ENCODE assay signal across 30 cellular contexts in genomic region chr4:88719381-88719780, GRCh38.
"Had no signal": no experiment of that assay in that cellular context is flagged by ENCODE, and none has a peak within 500 bp of the region (broad histone marks: within the 10 kb centered on the region; RNA-seq: fewer than 3 reads in every experiment).

No MANE protein-coding gene starts in this region.

- ATAC-seq: esophagus mucosa; heart left ventricle; naive thymus-derived CD8-positive, alpha-beta T cell; psoas muscle; stimulated activated naive B cell treated with anti-CD40 and anti-IgM and Interleukin-4, amounts not matched to agents 10 μg/mL and 1 μg/mL and 100 μg/mL, for 72 hours had no signal

- H3K27me3 Mint-ChIP-seq: activated CD4-positive, alpha-beta memory T cell treated with anti-CD3 and anti-CD28 coated beads for 36 hours; activated CD4-positive, alpha-beta T cell treated with anti-CD3 and anti-CD28 coated beads, Interleukin-2, amount 10 ng/mL, durations not matched to agents 24 days and 14 days; activated T-cell treated with anti-CD3 and anti-CD28 coated beads, Interleukin-2, amount 50 U/mL, for 24 hours; naive thymus-derived CD8-positive, alpha-beta T cell; stimulated activated naive B cell treated with anti-CD40 and anti-IgM and Interleukin-4, amounts not matched to agents 10 μg/mL and 1 μg/mL and 100 μg/mL, for 72 hours had no signal

- DNase-seq: activated CD4-positive, alpha-beta memory T cell treated with anti-CD3 and anti-CD28 coated beads for 36 hours; activated CD4-positive, CD25-positive, alpha-beta regulatory T cell treated with anti-CD3 and anti-CD28 coated beads, Interleukin-2, amount 50 U/mL, for 72 hours; activated CD8-positive, alpha-beta memory T cell treated with anti-CD3 and anti-CD28 coated beads, Interleukin-2, amount 50 U/mL, for 48 hours; activated naive CD4-positive, alpha-beta T cell; activated T-cell treated with anti-CD3 and anti-CD28 coated beads, Interleukin-2, amount 50 U/mL, for 24 hours; amniotic stem cell; brain microvascular endothelial cell; cortex of kidney; endodermal cell; heart left ventricle; hypothalamus; immature natural killer cell; kidney; left colon; mammary epithelial cell; naive thymus-derived CD8-positive, alpha-beta T cell; occipital lobe; psoas muscle; stimulated activated CD4-positive, alpha-beta T cell treated with anti-CD3 and anti-CD28 coated beads, Interleukin-15, amount 100 ng/mL, for 24 hours; stimulated activated CD4-positive, alpha-beta T cell treated with anti-CD3 and anti-CD28 coated beads, Interleukin-2, amount 100 ng/mL, for 24 hours; stimulated activated naive B cell treated with anti-CD40 and anti-IgM and Interleukin-4, amounts not matched to agents 10 μg/mL and 1 μg/mL and 100 μg/mL, for 72 hours; stomach; T-helper 1 cell; thyroid gland; WERI-Rb-1 had no signal

- H3K4me1 Mint-ChIP-seq: activated CD4-positive, alpha-beta T cell treated with anti-CD3 and anti-CD28 coated beads, Interleukin-2, amount 10 ng/mL, durations not matched to agents 24 days and 14 days; endodermal cell; mesothelial cell of epicardium; neural crest cell; stimulated activated naive B cell treated with anti-CD40 and anti-IgM and Interleukin-4, amounts not matched to agents 10 μg/mL and 1 μg/mL and 100 μg/mL, for 72 hours had no signal

- H3K4me3 Mint-ChIP-seq: activated CD4-positive, alpha-beta memory T cell treated with anti-CD3 and anti-CD28 coated beads for 36 hours; activated CD4-positive, alpha-beta T cell treated with anti-CD3 and anti-CD28 coated beads, Interleukin-2, amount 10 ng/mL, durations not matched to agents 24 days and 14 days; activated T-cell treated with anti-CD3 and anti-CD28 coated beads, Interleukin-2, amount 50 U/mL, for 24 hours; endodermal cell; immature natural killer cell; mesothelial cell of epicardium; naive thymus-derived CD8-positive, alpha-beta T cell; neural crest cell; stimulated activated naive B cell treated with anti-CD40 and anti-IgM and Interleukin-4, amounts not matched to agents 10 μg/mL and 1 μg/mL and 100 μg/mL, for 72 hours had no signal

- H3K27ac Mint-ChIP-seq: activated CD4-positive, alpha-beta memory T cell treated with anti-CD3 and anti-CD28 coated beads for 36 hours; activated CD4-positive, alpha-beta T cell treated with anti-CD3 and anti-CD28 coated beads, Interleukin-2, amount 10 ng/mL, durations not matched to agents 24 days and 14 days; activated T-cell treated with anti-CD3 and anti-CD28 coated beads, Interleukin-2, amount 50 U/mL, for 24 hours; activated T-helper 2 cell treated with anti-CD3 and anti-CD28 coated beads, Interferon-gamma antibody, Interleukin-2, Interleukin-4, amounts not matched to agents 10 μg/mL and 5 μg/mL and 100 μg/mL, durations not matched to agents 14 hours and 24 hours and 36 hours; endodermal cell; immature natural killer cell; mesothelial cell of epicardium; stimulated activated naive B cell treated with anti-CD40 and anti-IgM and Interleukin-4, amounts not matched to agents 10 μg/mL and 1 μg/mL and 100 μg/mL, for 72 hours had no signal
